In genomic region chr6:44152109-44152461, GRCh38 we compare ENCODE assay signal across 21 cellular contexts. TPM values are rescaled to one million over a fixed set of nuclear protein-coding genes. Genes with fewer than 3 reads are reported as not detected.
DNase-seq lines count a peak whose midpoint lies in the region; ATAC-seq and TF ChIP-seq lines count a peak whose summit lies in the region.
"Had no signal": no experiment of that assay in that cellular context is flagged by ENCODE, and none has a peak within 500 bp of the region (broad histone marks: within the 10 kb centered on the region; RNA-seq: fewer than 3 reads in every experiment).

No MANE protein-coding gene starts in this region.

- TF ChIP-seq POLR2A in IMR-90 (IDR thresholded peaks at IDR 0.05; ENCODE audit: low read depth, low read length) (no peak), sigmoid colon (IDR thresholded peaks at IDR 0.05) (no peak)

- no peak for TF ChIP-seq RAD21 in IMR-90 (IDR thresholded peaks at IDR 0.05; ENCODE audit: low read length)

- H3K9me3 ChIP-seq in IMR-90 (ENCODE audit: control insufficient read depth, insufficient read depth, low read length) (no peaks in the 10 kb centered on the region), sigmoid colon (no peaks in the 10 kb centered on the region)
- H3K9me3 ChIP-seq: body of pancreas, Caco-2, esophagus muscularis mucosa, gastrocnemius medialis, mucosa of descending colon, suprapubic skin had no signal

- no peak overlapping the region for H3K18ac ChIP-seq in IMR-90 (ENCODE audit: low read depth, low read length)

- no peak overlapping the region for H2BK5ac ChIP-seq in IMR-90 (ENCODE audit: low read depth, low read length, poor library complexity, severe bottlenecking)

- no peaks in the 10 kb centered on the region for H3K27me3 ChIP-seq in IMR-90 (ENCODE audit: control insufficient read depth, insufficient read depth, low read length)
- H3K27me3 ChIP-seq in sigmoid colon, result no peaks in the 10 kb centered on the region
- H3K27me3 ChIP-seq: body of pancreas, esophagus muscularis mucosa, gastrocnemius medialis, neural progenitor cell, suprapubic skin had no signal

- H2AFZ ChIP-seq in IMR-90 (replicated peaks; ENCODE audit: low read length, poor library complexity), result peak overlapping the region; percentile 71
- H2AFZ ChIP-seq: neural progenitor cell had no signal

- no peak overlapping the region for H3K4ac ChIP-seq in IMR-90 (ENCODE audit: low read depth, low read length)

- no peak overlapping the region for H2AK9ac ChIP-seq in IMR-90 (replicated peaks; ENCODE audit: low read depth, low read length, poor library complexity)

- H3K27ac ChIP-seq in IMR-90 (ENCODE audit: insufficient read depth, low read length), result no peak overlapping the region
- H3K27ac ChIP-seq in sigmoid colon, result no peak overlapping the region
- H3K27ac ChIP-seq: body of pancreas, esophagus muscularis mucosa, gastrocnemius medialis, neural progenitor cell, suprapubic skin had no signal

- no peak overlapping the region for H3K14ac ChIP-seq in IMR-90 (replicated peaks; ENCODE audit: low read depth, low read length)

- peaks cover 6% of the 10 kb centered on the region for H3K27me3 Mint-ChIP-seq in brain
- no peaks in the 10 kb centered on the region for H3K27me3 Mint-ChIP-seq in osteocyte (ENCODE audit: unreplicated experiment)
- H3K27me3 Mint-ChIP-seq: activated CD8-positive, alpha-beta T cell treated with anti-CD3 and anti-CD28 coated beads for 36 hours; stimulated activated memory B cell treated with anti-CD40 and anti-IgM and Interleukin-4, amounts not matched to agents 10 μg/mL and 1 μg/mL and 100 μg/mL, for 72 hours had no signal

- ATAC-seq in Right ventricle myocardium inferior (peak; percentile 1), left cardiac atrium (no peak), IMR-90 (ENCODE audit: low read depth) (no peak)

- no peak overlapping the region for H3K56ac ChIP-seq in IMR-90 (ENCODE audit: extremely low read depth, insufficient read depth, low read length)

- H3K4me2 ChIP-seq in IMR-90 (ENCODE audit: low read depth, low read length), result no peak overlapping the region
- H3K4me2 ChIP-seq: neural progenitor cell, smooth muscle cell had no signal

- no peak overlapping the region for H3K23ac ChIP-seq in IMR-90 (ENCODE audit: low read depth, low read length)

- TF ChIP-seq EP300 in sigmoid colon (IDR thresholded peaks at IDR 0.05), result no peak

- H4K20me1 ChIP-seq in IMR-90 (ENCODE audit: insufficient read depth, low read length), result peaks cover 10% of the 10 kb centered on the region; the same call in 1 of the 2 replicates

- WGBS in IMR-90 (ENCODE audit: extremely low coverage in 2 of 2, insufficient read length in 1 of 2), 2 experiments, result 50% methylated on average over 2 of the region's 8 CpGs; no CpG with 5 or more reads in 1 of the 2 experiments
- WGBS in sigmoid colon, 2 donors, result 54 to 55% methylated on average over 8 of the region's 8 CpGs

- H3K9ac ChIP-seq in IMR-90 (ENCODE audit: low read depth, low read length), result no peak overlapping the region
- H3K9ac ChIP-seq: neural progenitor cell had no signal

- DNase-seq in Right ventricle myocardium inferior (ENCODE audit: missing footprints) (no peak), left cardiac atrium (no peak), IMR-90 (no peak), osteocyte (ENCODE audit: extremely low spot score, unreplicated experiment) (no peak), SHP77 (lab: John Stamatoyannopoulos, UW) (no peak), NCI-H510A (lab: John Stamatoyannopoulos, UW) (no peak), sigmoid colon (no peak)
- DNase-seq: DMS79 treated with DMSO at 0.1 percent for 48 hours, NCI-H2227 treated with DMSO at 0.1 percent for 48 hours, SIG-M5 had no signal

- H2BK15ac ChIP-seq in IMR-90 (ENCODE audit: low read depth, low read length), result no peak overlapping the region

- peaks cover 30% of the 10 kb centered on the region for H3K36me3 Mint-ChIP-seq in brain
- peaks cover 8% of the 10 kb centered on the region for H3K36me3 Mint-ChIP-seq in osteocyte (ENCODE audit: unreplicated experiment)

- peaks cover 2% of the 10 kb centered on the region for H3K4me1 ChIP-seq in IMR-90 (ENCODE audit: control insufficient read depth, insufficient read depth, low read length)
- H3K4me1 ChIP-seq in sigmoid colon, result peaks cover 0 to 7% (median 2%) of the 10 kb centered on the region in 4 donors
- H3K4me1 ChIP-seq: neural progenitor cell had no signal

- peaks cover 32% of the 10 kb centered on the region for H3K36me3 ChIP-seq in IMR-90 (ENCODE audit: control insufficient read depth, insufficient read depth, low read length)
- peaks cover 0 to 35% (median 21%) of the 10 kb centered on the region in 4 donors for H3K36me3 ChIP-seq in sigmoid colon
- H3K36me3 ChIP-seq: neural progenitor cell had no signal

- no peak overlapping the region for H4K5ac ChIP-seq in IMR-90 (ENCODE audit: low read depth, low read length)

- intact Hi-C loops in Right ventricle myocardium inferior (cut with DNase I) (loop anchor here (1.0 kb wide), 1 partner anchor 56 kb away; no protein-coding TSS in a partner anchor), left cardiac atrium (cut with DNase I) (loop anchor here (2.0 to 10.0 kb wide), 2 partner anchors 55 to 183 kb away; no protein-coding TSS in a partner anchor), IMR-90 (cut with micrococcal nuclease) (no loop called here), sigmoid colon (cut with DNase I) (loop anchor here (1.0 kb wide), 1 partner anchor 56 kb away; no protein-coding TSS in a partner anchor)

- H4K8ac ChIP-seq in IMR-90 (ENCODE audit: low read depth in 2 of 2, low read length in 2 of 2), result no peak overlapping the region

- CTCF ChIA-PET in IMR-90 (lab: Yijun Ruan, JAX), result interaction anchor here (0.6 kb wide), 1 partner anchor 20 kb away, joined by 3 read pairs; no protein-coding TSS in a partner anchor

- no TSS peak for BruUV-seq in IMR-90 (replicated peaks; lab: Mats Ljungman, UMichigan)

- H3K4me3 ChIP-seq in IMR-90 (ENCODE audit: insufficient read depth, low read depth, low read length), result no peak overlapping the region
- no peak overlapping the region for H3K4me3 ChIP-seq in sigmoid colon
- H3K4me3 ChIP-seq: body of pancreas, esophagus muscularis mucosa, gastrocnemius medialis, mucosa of descending colon, neural progenitor cell, smooth muscle cell had no signal

- H3K27ac Mint-ChIP-seq in brain, result no peak overlapping the region
- no peak overlapping the region for H3K27ac Mint-ChIP-seq in osteocyte (ENCODE audit: unreplicated experiment)
- H3K27ac Mint-ChIP-seq: activated CD8-positive, alpha-beta T cell treated with anti-CD3 and anti-CD28 coated beads for 36 hours; neural progenitor cell had no signal

- dilution Hi-C loops in IMR-90 (cut with HindIII; ENCODE audit: low sequenced_read_pairs, unreplicated experiment), result no loop called here

- no peaks in the 10 kb centered on the region for H3K9me3 Mint-ChIP-seq in brain
- H3K9me3 Mint-ChIP-seq in osteocyte (ENCODE audit: unreplicated experiment), result no peaks in the 10 kb centered on the region
- H3K9me3 Mint-ChIP-seq: activated CD8-positive, alpha-beta T cell treated with anti-CD3 and anti-CD28 coated beads for 36 hours; neural progenitor cell; stimulated activated memory B cell treated with anti-CD40 and anti-IgM and Interleukin-4, amounts not matched to agents 10 μg/mL and 1 μg/mL and 100 μg/mL, for 72 hours had no signal

- no peak overlapping the region for H2BK120ac ChIP-seq in IMR-90 (ENCODE audit: low read depth, low read length)

- no peaks in the 10 kb centered on the region for H3K79me1 ChIP-seq in IMR-90 (ENCODE audit: low read depth in 1 of 2, low read length in 2 of 2)

- no peak overlapping the region; the same call in 1 of the 2 replicates for H2AK5ac ChIP-seq in IMR-90 (ENCODE audit: low read depth, low read length)

- H3K4me3 Mint-ChIP-seq in brain, result no peak overlapping the region
- H3K4me3 Mint-ChIP-seq in osteocyte (ENCODE audit: unreplicated experiment), result no peak overlapping the region
- H3K4me3 Mint-ChIP-seq: activated CD8-positive, alpha-beta T cell treated with anti-CD3 and anti-CD28 coated beads for 36 hours; neural progenitor cell; stimulated activated memory B cell treated with anti-CD40 and anti-IgM and Interleukin-4, amounts not matched to agents 10 μg/mL and 1 μg/mL and 100 μg/mL, for 72 hours had no signal

- POLR2A ChIA-PET in IMR-90 (lab: Charles Lee; ENCODE audit: unreplicated experiment), result no interaction called here

- no peak overlapping the region for H2BK20ac ChIP-seq in IMR-90 (ENCODE audit: low read depth, low read length)

- in situ Hi-C loops in IMR-90 (cut with MboI; ENCODE audit: low sequenced_read_pairs), result no loop called here

- H3K4me1 Mint-ChIP-seq in brain (no peaks in the 10 kb centered on the region), osteocyte (ENCODE audit: unreplicated experiment) (no peaks in the 10 kb centered on the region)

- H3K9me1 ChIP-seq in IMR-90 (ENCODE audit: insufficient read depth, low read length), result 0 out of 2 replicates have a peak, but pooled peaks cover 2% of the 10 kb centered on the region

- TF ChIP-seq CTCF in IMR-90 (conservative IDR thresholded peaks at IDR 0.05; ENCODE audit: low read depth, low read length) (no peak), brain (conservative IDR thresholded peaks at IDR 0.05) (peak; percentile 16 to 56), osteocyte (IDR thresholded peaks at IDR 0.05) (peak; percentile 39), sigmoid colon (IDR thresholded peaks at IDR 0.05) (peak in 1 of 4 experiments; percentile 30)

- no peak overlapping the region for H4K91ac ChIP-seq in IMR-90 (ENCODE audit: insufficient read depth, low read depth, low read length)

RNA-seq across cellular contexts. Expression of gene CAPN11, which starts 6.5 kb away (rescaled TPM):
- total RNA-seq in Right ventricle myocardium inferior (0.27 TPM), left cardiac atrium (under 1 TPM; 0.39 to 0.97 TPM), IMR-90 (2012; rRNA removed) (not detected in 2 replicates), osteocyte (not detected in 2 replicates), sigmoid colon (under 1 TPM in 1 of 4 donors, not detected in 3; 0.82 TPM)
- polyA plus RNA-seq in IMR-90 (2012; rRNA removed) (not detected in 2 replicates), brain (ENCODE audit: insufficient read depth, low read depth, low replicate concordance) (not detected), sigmoid colon (1 to 10 TPM in 1 of 3 donors, under 1 TPM in 2; 0.41 to 1.6 (median 0.60) TPM)
- polyA plus RNA-seq in IMR-90 (2012; cell fraction: cytosol; rRNA removed), result 0.01 TPM in 1 of 2 replicates, not detected in the other
- polyA plus RNA-seq in IMR-90 (2012; cell fraction: nucleus; rRNA removed; ENCODE audit: low replicate concordance), result 0.10 and 0.24 TPM in 2 replicates
- total RNA-seq: Caco-2, smooth muscle cell had no signal

RNA-seq across cellular contexts. Expression of gene TMEM63B, which starts 24.7 kb away (rescaled TPM):
- total RNA-seq in Right ventricle myocardium inferior, result 44.5 TPM
- total RNA-seq in left cardiac atrium, result 10 to 100 TPM; 40.4 to 48.1 TPM
- 12.2 and 12.8 TPM in 2 replicates for total RNA-seq in IMR-90 (2012; rRNA removed)
- polyA plus RNA-seq in IMR-90 (2012; rRNA removed), result 42.6 and 45.6 TPM in 2 replicates
- polyA plus RNA-seq in IMR-90 (2012; cell fraction: cytosol; rRNA removed), result 18.6 and 55.2 TPM in 2 replicates
- 129 TPM in 2 replicates for polyA plus RNA-seq in IMR-90 (2012; cell fraction: nucleus; rRNA removed; ENCODE audit: low replicate concordance)
- 48.2 TPM for polyA plus RNA-seq in brain (ENCODE audit: insufficient read depth, low read depth, low replicate concordance)
- total RNA-seq in osteocyte, result 36.1 and 36.2 TPM in 2 replicates
- total RNA-seq in sigmoid colon, result 10 to 100 TPM; 10.0 to 21.3 (median 16.3) TPM
- polyA plus RNA-seq in sigmoid colon, result 10 to 100 TPM in 2 of 3 donors, 1 to 10 TPM in 1; 9.0 to 48.5 (median 14.6) TPM

RNA-seq across cellular contexts. Expression of gene MRPL14, which starts 24.8 kb away (rescaled TPM):
- total RNA-seq in Right ventricle myocardium inferior (41.7 TPM), left cardiac atrium (10 to 100 TPM; 32.4 to 41.2 TPM), IMR-90 (2012; rRNA removed) (43.7 and 52.8 TPM in 2 replicates), osteocyte (36.5 and 38.9 TPM in 2 replicates), sigmoid colon (10 to 100 TPM; 32.4 to 55.8 (median 45.3) TPM)
- polyA plus RNA-seq in IMR-90 (2012; rRNA removed) (87.9 and 102 TPM in 2 replicates), brain (ENCODE audit: insufficient read depth, low read depth, low replicate concordance) (72.7 TPM), sigmoid colon (100 to 1,000 TPM in 2 of 3 donors, 10 to 100 TPM in 1; 85.6 to 150 (median 109) TPM)
- polyA plus RNA-seq in IMR-90 (2012; cell fraction: cytosol; rRNA removed), result 107 and 112 TPM in 2 replicates
- 25.7 and 42.9 TPM in 2 replicates for polyA plus RNA-seq in IMR-90 (2012; cell fraction: nucleus; rRNA removed; ENCODE audit: low replicate concordance)
